Comparison of ENCODE assay signal across 24 cellular contexts in genomic region chr7:87234949-87235348, GRCh38. TPM values are rescaled to one million over a fixed set of nuclear protein-coding genes. Genes with fewer than 3 reads are reported as not detected.
DNase-seq lines count a peak whose midpoint lies in the region; ATAC-seq and TF ChIP-seq lines count a peak whose summit lies in the region.
"Had no signal": no experiment of that assay in that cellular context is flagged by ENCODE, and none has a peak within 500 bp of the region (broad histone marks: within the 10 kb centered on the region; RNA-seq: fewer than 3 reads in every experiment).

No MANE protein-coding gene starts in this region.

- in situ Hi-C loops in brain microvascular endothelial cell (cut with HindIII; ENCODE audit: low pct_ligation_motif_present, low sequenced_read_pairs), result no loop called here

- H3K36me3 Mint-ChIP-seq in CD4-positive, alpha-beta memory T cell, result peaks cover 0 to under 1% of the 10 kb centered on the region in 2 donors
- H3K36me3 Mint-ChIP-seq: activated CD4-positive, alpha-beta memory T cell treated with anti-CD3 and anti-CD28 coated beads for 36 hours; naive thymus-derived CD8-positive, alpha-beta T cell had no signal

- peak; percentile 43 for DNase-seq in EH (ENCODE audit: low read depth)
- peak; percentile 10 for DNase-seq in LoVo (ENCODE audit: low spot score)
- peak; percentile 11 for DNase-seq in brain microvascular endothelial cell
- DNase-seq in foreskin keratinocyte, result peak in 1 of 2 donors; percentile 27
- no peak for DNase-seq in NCI-H524 (lab: John Stamatoyannopoulos, UW)
- DNase-seq in cerebellar cortex (ENCODE audit: low spot score), result no peak
- DNase-seq in CD4-positive, alpha-beta memory T cell, result no peak
- DNase-seq: ACHN; activated CD4-positive, alpha-beta memory T cell treated with anti-CD3 and anti-CD28 coated beads for 36 hours; activated CD4-positive, CD25-positive, alpha-beta regulatory T cell; activated gamma-delta T cell; C1 segment of cervical spinal cord; Calu3; gastrocnemius medialis; islet precursor cell; midbrain; naive thymus-derived CD8-positive, alpha-beta T cell; NCI-H1417 treated with DMSO at 0.1 percent for 48 hours; NCI-H2081 treated with DMSO at 0.1 percent for 48 hours; NCI-H446 treated with DMSO at 0.1 percent for 48 hours; occipital lobe; T1000 had no signal

- H3K27ac ChIP-seq in brain microvascular endothelial cell (no peak overlapping the region), foreskin keratinocyte (no peak overlapping the region)
- H3K27ac ChIP-seq in CD4-positive, alpha-beta memory T cell (ENCODE audit: low read depth, low read length), result no peak overlapping the region
- H3K27ac ChIP-seq: cardiac muscle cell, gastrocnemius medialis had no signal

- CTCF ChIA-PET in CD4-positive, alpha-beta memory T cell (lab: Charles Lee; ENCODE audit: partially characterized antibody), result interaction anchor here (0.8 to 1.5 kb wide), 3 partner anchors 45 to 288 kb away, joined by 3 to 6 read pairs (median 3); partner anchors contain the start of gene DMTF1

- no peaks in the 10 kb centered on the region for H3K4me1 ChIP-seq in foreskin keratinocyte
- H3K4me1 ChIP-seq in CD4-positive, alpha-beta memory T cell (ENCODE audit: insufficient read depth, low read length), result no peaks in the 10 kb centered on the region

- intact Hi-C loops in CD4-positive, alpha-beta memory T cell (cut with micrococcal nuclease), result no loop called here

- no peak for TF ChIP-seq CTCF in brain microvascular endothelial cell (IDR thresholded peaks at IDR 0.05; ENCODE audit: low read depth, low read length, missing control alignments)
- no peak for TF ChIP-seq CTCF in foreskin keratinocyte (conservative IDR thresholded peaks at IDR 0.05)

- H3K4me3 Mint-ChIP-seq in CD4-positive, alpha-beta memory T cell, result no peak overlapping the region
- H3K4me3 Mint-ChIP-seq: activated CD4-positive, alpha-beta memory T cell treated with anti-CD3 and anti-CD28 coated beads for 36 hours; naive thymus-derived CD8-positive, alpha-beta T cell had no signal

- no peaks in the 10 kb centered on the region for H3K36me3 ChIP-seq in brain microvascular endothelial cell (replicated peaks)
- no peaks in the 10 kb centered on the region for H3K36me3 ChIP-seq in CD4-positive, alpha-beta memory T cell (ENCODE audit: insufficient read depth, low read length)
- H3K36me3 ChIP-seq: cardiac muscle cell, gastrocnemius medialis had no signal

- no peaks in the 10 kb centered on the region for H3K9me3 ChIP-seq in CD4-positive, alpha-beta memory T cell (ENCODE audit: control insufficient read depth in 1 of 2, low read length in 2 of 2)
- H3K9me3 ChIP-seq: gastrocnemius medialis had no signal

- H3K4me1 Mint-ChIP-seq in CD4-positive, alpha-beta memory T cell, result peaks cover 0 to 5% (median 1%) of the 10 kb centered on the region in 4 donors

- H3K27ac Mint-ChIP-seq in CD4-positive, alpha-beta memory T cell, result no peak overlapping the region
- H3K27ac Mint-ChIP-seq: activated CD4-positive, alpha-beta memory T cell treated with anti-CD3 and anti-CD28 coated beads for 36 hours; naive thymus-derived CD8-positive, alpha-beta T cell had no signal

- POLR2A ChIA-PET in CD4-positive, alpha-beta memory T cell (lab: Charles Lee; ENCODE audit: partially characterized antibody), result interaction anchor here (1.5 kb wide), 1 partner anchor 22 kb away, joined by 3 read pairs; no protein-coding TSS in a partner anchor

- no peaks in the 10 kb centered on the region for H3K9me3 Mint-ChIP-seq in CD4-positive, alpha-beta memory T cell
- H3K9me3 Mint-ChIP-seq: activated CD4-positive, alpha-beta memory T cell treated with anti-CD3 and anti-CD28 coated beads for 36 hours; naive thymus-derived CD8-positive, alpha-beta T cell had no signal

- peaks cover 4 to 12% of the 10 kb centered on the region in 2 donors for H3K27me3 Mint-ChIP-seq in CD4-positive, alpha-beta memory T cell

- no peaks in the 10 kb centered on the region for H3K27me3 ChIP-seq in brain microvascular endothelial cell (replicated peaks)
- peaks cover 11% of the 10 kb centered on the region for H3K27me3 ChIP-seq in foreskin keratinocyte
- no peaks in the 10 kb centered on the region for H3K27me3 ChIP-seq in CD4-positive, alpha-beta memory T cell (ENCODE audit: insufficient read depth, low read length)
- H3K27me3 ChIP-seq: cardiac muscle cell, gastrocnemius medialis had no signal

- ATAC-seq in foreskin keratinocyte, result peak; percentile 34
- ATAC-seq: gastrocnemius medialis; naive thymus-derived CD8-positive, alpha-beta T cell; Right ventricle myocardium inferior had no signal

- H3K4me3 ChIP-seq in brain microvascular endothelial cell (ENCODE audit: low read depth, low read length), result no peak overlapping the region
- H3K4me3 ChIP-seq in CD4-positive, alpha-beta memory T cell (ENCODE audit: low read length in 2 of 2), result no peak overlapping the region
- H3K4me3 ChIP-seq: cardiac muscle cell, gastrocnemius medialis had no signal

RNA-seq across cellular contexts. Expression of gene TMEM243, which starts 15.4 kb away (rescaled TPM):
- total RNA-seq in foreskin keratinocyte, result 24.9 and 25.2 TPM in 2 replicates
- polyA plus RNA-seq in foreskin keratinocyte, result 22.5 and 24.2 TPM in 2 replicates
- total RNA-seq in CD4-positive, alpha-beta memory T cell, result 100 to 1,000 TPM; 103 to 105 TPM
- 10 to 100 TPM; 81.3 to 90.4 TPM for polyA plus RNA-seq in CD4-positive, alpha-beta memory T cell

Comparison
In these comparisons a context has a peak if more than half of its experiments do, and no peak if none do; other contexts are left out.
1. DNase-seq: peak in EH (single experiment), LoVo (single experiment) and brain microvascular endothelial cell (single experiment); none in NCI-H524 (0 of 2), cerebellar cortex (single experiment) and CD4-positive, alpha-beta memory T cell (0 of 5).